Comparison of ENCODE assay signal across 8 cellular contexts in the genomic region with DNA sequence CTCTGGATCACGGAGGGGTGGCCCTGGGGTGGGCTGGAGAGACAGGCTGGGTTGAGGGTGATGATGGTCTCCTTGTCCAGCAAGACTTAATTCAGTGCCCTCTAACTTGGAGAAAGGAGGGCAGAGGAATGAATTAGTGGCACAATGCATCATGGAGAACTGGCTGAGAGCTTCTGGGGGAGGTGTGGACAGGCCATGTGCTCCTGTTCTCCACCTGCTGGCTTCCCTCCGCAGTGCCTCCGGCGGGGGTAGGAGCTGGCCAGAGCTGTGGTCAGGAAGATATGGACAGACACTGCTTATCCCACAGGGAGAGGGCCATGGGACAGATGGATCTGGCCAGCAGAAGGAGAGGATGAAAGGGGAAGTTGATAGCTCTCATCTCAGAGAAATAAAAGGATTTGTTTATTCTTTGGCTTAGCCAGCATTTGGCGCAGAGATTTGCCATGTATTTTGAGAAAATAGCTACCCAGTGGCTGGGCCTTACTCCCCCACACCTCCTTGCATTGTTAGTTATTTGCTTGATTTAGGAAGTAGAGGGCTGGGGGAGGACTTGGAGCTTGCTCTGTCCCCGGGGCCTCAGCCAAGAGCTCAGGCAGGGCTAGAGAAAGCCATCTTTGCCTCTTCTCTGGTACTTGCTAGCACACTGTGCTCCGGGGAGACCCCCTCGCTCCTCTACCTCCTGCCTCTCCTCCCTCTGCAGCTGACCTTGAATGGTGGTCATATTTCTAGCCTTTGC.
DNase-seq lines count a peak whose midpoint lies in the region; ATAC-seq, FAIRE-seq and TF ChIP-seq lines count a peak whose summit lies in the region.

No MANE protein-coding gene starts in this region.

- peak overlapping the region; percentile 96 for H2BK12ac ChIP-seq in H1 (ENCODE audit: low read depth, low read length)

- H3K27ac Mint-ChIP-seq in natural killer cell, result peak overlapping the region in 1 of 2 donors; percentile 12
- H3K27ac Mint-ChIP-seq in CD4-positive, alpha-beta memory T cell, result peak overlapping the region in 2 of 7 donors; percentile 21 to 47

- H3K18ac ChIP-seq in H1 (ENCODE audit: extremely low read depth, low read length), result peak overlapping the region; percentile 36; the same call in 1 of the 2 replicates

- H3K9me3 Mint-ChIP-seq in natural killer cell, result no peaks in the 10 kb centered on the region
- no peaks in the 10 kb centered on the region for H3K9me3 Mint-ChIP-seq in CD4-positive, alpha-beta memory T cell

- TF ChIP-seq CTCF in H1 (IDR thresholded peaks at IDR 0.05; ENCODE audit: control extremely low read depth in 1 of 3, insufficient read depth in 1 of 3, low read depth in 1 of 3, low read length in 3 of 3) (peak; percentile 50 to 69 (median 64)), natural killer cell (IDR thresholded peaks at IDR 0.05) (no peak)

- POLR2A ChIA-PET in H1 (lab: Charles Lee; ENCODE audit: partially characterized antibody), result interaction anchor here (0.7 to 1.9 kb wide), 7 partner anchors 10 to 45 kb away, joined by 3 to 6 read pairs (median 3); no protein-coding TSS in a partner anchor
- POLR2A ChIA-PET in CD4-positive, alpha-beta memory T cell (lab: Charles Lee; ENCODE audit: partially characterized antibody), result no interaction called here

- H3K4me2 ChIP-seq in H1 (ENCODE audit: insufficient read depth in 1 of 2, low read depth in 2 of 2, low read length in 2 of 2), result peak overlapping the region; percentile 14 to 21; a peak in 1 of 4 replicates

- TF ChIP-seq POLR2A in H1 (IDR thresholded peaks at IDR 0.05; ENCODE audit: control extremely low read depth in 1 of 2, low read depth in 2 of 2, low read length in 2 of 2), result no peak

- peak overlapping the region; percentile 2 for H3K4ac ChIP-seq in H1 (replicated peaks; ENCODE audit: insufficient read length, low read depth, low read length)

- H4K91ac ChIP-seq in H1 (replicated peaks; ENCODE audit: insufficient read length, low read length), result peak overlapping the region; percentile 94

- 73% methylated on average over 8 of the region's 8 CpGs; no CpG with 5 or more reads in 1 of the 2 experiments for WGBS in H1 (ENCODE audit: extremely low coverage in 1 of 2, insufficient coverage in 1 of 2, insufficient read length in 1 of 2, insufficient replicate concordance in 2 of 2, low coverage in 1 of 2, low lambda C conversion rate in 2 of 2, missing lambda C conversion rate in 1 of 2), 2 experiments

- no peak overlapping the region for H2BK20ac ChIP-seq in H1 (ENCODE audit: low read length)

- no peak overlapping the region for H3K23ac ChIP-seq in H1 (ENCODE audit: insufficient read length)

- H3K27me3 ChIP-seq in H1 (replicated peaks in 1 of 4; ENCODE audit: control insufficient read depth in 3 of 4, extremely low read depth in 1 of 4, insufficient read depth in 3 of 4, low read length in 3 of 4), result no peaks in the 10 kb centered on the region
- no peaks in the 10 kb centered on the region for H3K27me3 ChIP-seq in CD4-positive, alpha-beta memory T cell (ENCODE audit: insufficient read depth, low read length)

- H3K4me1 ChIP-seq in H1 (replicated peaks in 1 of 4; ENCODE audit: control insufficient read depth in 3 of 4, insufficient read depth in 4 of 4, low read length in 3 of 4), result peaks cover 8 to 23% (median 16%) of the 10 kb centered on the region in 4 experiments
- no peaks in the 10 kb centered on the region for H3K4me1 ChIP-seq in CD4-positive, alpha-beta memory T cell (ENCODE audit: insufficient read depth, low read length)

- no peaks in the 10 kb centered on the region for H3K9me3 ChIP-seq in H1 (ENCODE audit: insufficient read depth in 2 of 2, low read depth in 1 of 2, low read length in 1 of 2)
- no peaks in the 10 kb centered on the region for H3K9me3 ChIP-seq in CD4-positive, alpha-beta memory T cell (ENCODE audit: control insufficient read depth in 1 of 2, low read length in 2 of 2)

- peaks cover 0 to 14% of the 10 kb centered on the region in 2 donors for H3K27me3 Mint-ChIP-seq in natural killer cell (ENCODE audit: low read depth in 2 of 2)
- no peaks in the 10 kb centered on the region for H3K27me3 Mint-ChIP-seq in CD4-positive, alpha-beta memory T cell

- no peak for ATAC-seq in natural killer cell

- CTCF ChIA-PET in H1 (lab: Charles Lee; ENCODE audit: partially characterized antibody), result interaction anchor here (0.7 to 10.1 kb wide), 29 partner anchors 8 to 332 kb away, joined by 3 to 115 read pairs (median 5); no protein-coding TSS in a partner anchor
- CTCF ChIA-PET in CD4-positive, alpha-beta memory T cell (lab: Charles Lee; ENCODE audit: partially characterized antibody), result interaction anchor here (0.9 to 2.6 kb wide), 3 partner anchors 9 to 19 kb away, joined by 3 to 11 read pairs (median 3); no protein-coding TSS in a partner anchor

- DNase-seq in EH (ENCODE audit: low read depth) (peak; percentile 46), NCI-H345 (lab: John Stamatoyannopoulos, UW) (peak; percentile 41), H1 (ENCODE audit: low read depth in 1 of 2, low spot score in 2 of 2) (no peak), natural killer cell (no peak), RCC 7860 (ENCODE audit: low spot score) (no peak), NCI-H446 treated with DMSO at 0.1 percent for 48 hours (lab: John Stamatoyannopoulos, UW) (no peak)
- no peak for DNase-seq in stimulated activated CD4-positive, alpha-beta T cell treated with anti-CD3 and anti-CD28 coated beads, Interleukin-12 subunit alpha, Interleukin-12 subunit beta, amount 100 ng/mL, for 4 hours
- DNase-seq in CD4-positive, alpha-beta memory T cell, result no peak

- H2AFZ ChIP-seq in H1 (ENCODE audit: low read length), result 0 out of 2 replicates have a peak overlapping the region, but pooled peaks have one; percentile 5

- TF ChIP-seq RAD21 in H1 (IDR thresholded peaks at IDR 0.05 in 1 of 2, conservative IDR thresholded peaks at IDR 0.05 in 1 of 2; ENCODE audit: low read depth in 2 of 2, low read length in 2 of 2), result peak; percentile 8 to 40; a peak in 2 of 4 replicates

- no peak overlapping the region for H4K5ac ChIP-seq in H1 (ENCODE audit: insufficient read length, low read depth, low read length)

- H4K20me1 ChIP-seq in H1 (replicated peaks in 1 of 2; ENCODE audit: control insufficient read depth in 1 of 2, insufficient read depth in 2 of 2, low read length in 2 of 2), result no peaks in the 10 kb centered on the region

- H2BK120ac ChIP-seq in H1 (replicated peaks; ENCODE audit: low read depth, low read length), result peak overlapping the region; percentile 35

- TF ChIP-seq EP300 in H1 (IDR thresholded peaks at IDR 0.05; ENCODE audit: borderline replicate concordance in 1 of 2, low read depth in 2 of 2, low read length in 2 of 2), result no peak

- H3K27ac ChIP-seq in H1 (ENCODE audit: low read depth, low read length), result 0 out of 2 replicates have a peak overlapping the region, but pooled peaks have one; percentile 17
- H3K27ac ChIP-seq in CD4-positive, alpha-beta memory T cell (ENCODE audit: low read depth, low read length), result no peak overlapping the region

- FAIRE-seq in H1 (lab: Jason Lieb, UNC), result no peak
- FAIRE-seq in RCC 7860 (lab: Jason Lieb, UNC), result no peak

- intact Hi-C loops in natural killer cell (cut with micrococcal nuclease), result no loop called here
- intact Hi-C loops in CD4-positive, alpha-beta memory T cell (cut with micrococcal nuclease), result no loop called here

- H3K36me3 ChIP-seq in H1 (ENCODE audit: control insufficient read depth in 2 of 4, insufficient read depth in 4 of 4, low read length in 3 of 4), result no peaks in the 10 kb centered on the region
- H3K36me3 ChIP-seq in CD4-positive, alpha-beta memory T cell (ENCODE audit: insufficient read depth, low read length), result no peaks in the 10 kb centered on the region

- H3K4me3 Mint-ChIP-seq in natural killer cell, result peak overlapping the region; percentile 82
- H3K4me3 Mint-ChIP-seq in CD4-positive, alpha-beta memory T cell, result no peak overlapping the region

- H3K4me1 Mint-ChIP-seq in natural killer cell, result peaks cover 13 to 14% of the 10 kb centered on the region in 2 donors
- peaks cover 0 to 7% (median 4%) of the 10 kb centered on the region in 4 donors for H3K4me1 Mint-ChIP-seq in CD4-positive, alpha-beta memory T cell

- H2BK5ac ChIP-seq in H1 (ENCODE audit: low read depth, low read length), result peak overlapping the region; percentile 63; the same call in 1 of the 2 replicates

- H3K79me1 ChIP-seq in H1 (ENCODE audit: low read depth, low read length), result peaks cover 3% of the 10 kb centered on the region; the same call in 1 of the 2 replicates

- H2AK5ac ChIP-seq in H1 (ENCODE audit: low read depth, low read length), result 0 out of 2 replicates have a peak overlapping the region, but pooled peaks have one; percentile 17

- peaks cover 3 to 4% of the 10 kb centered on the region in 2 experiments; a peak in 2 of 4 replicates for H3K79me2 ChIP-seq in H1 (ENCODE audit: control insufficient read depth in 1 of 2, insufficient read depth in 2 of 2, low read length in 2 of 2)

- peak overlapping the region; percentile 84 for H2BK15ac ChIP-seq in H1 (ENCODE audit: low read length)

- H3K14ac ChIP-seq in H1 (ENCODE audit: insufficient read length), result no peak overlapping the region

- no peak overlapping the region for H4K8ac ChIP-seq in H1 (ENCODE audit: extremely low read depth, insufficient read depth, low read length)

- no peak overlapping the region for H3K56ac ChIP-seq in H1 (replicated peaks; ENCODE audit: insufficient read length, low read depth, low read length)

- peak overlapping the region in 1 of 4 experiments; percentile 25; a peak in 3 of 8 replicates for H3K4me3 ChIP-seq in H1 (ENCODE audit: extremely low read depth in 1 of 4, insufficient read depth in 2 of 4, low read depth in 3 of 4, low read length in 4 of 4)
- no peak overlapping the region for H3K4me3 ChIP-seq in CD4-positive, alpha-beta memory T cell (ENCODE audit: low read length in 2 of 2)

- no peaks in the 10 kb centered on the region; the same call in 1 of the 2 replicates for H3K23me2 ChIP-seq in H1 (ENCODE audit: low read depth, low read length)

- no peaks in the 10 kb centered on the region for H3K36me3 Mint-ChIP-seq in natural killer cell
- H3K36me3 Mint-ChIP-seq in CD4-positive, alpha-beta memory T cell, result no peaks in the 10 kb centered on the region

- H3K9ac ChIP-seq in H1 (replicated peaks in 1 of 4; ENCODE audit: extremely low read depth in 1 of 4, low read depth in 3 of 4, low read length in 3 of 4), result no peak overlapping the region

TF ChIP-seq in H1, 55 proteins besides CTCF, POLR2A, EP300 and RAD21 (continues in another document):
- TF ChIP-seq, protein P1, sequence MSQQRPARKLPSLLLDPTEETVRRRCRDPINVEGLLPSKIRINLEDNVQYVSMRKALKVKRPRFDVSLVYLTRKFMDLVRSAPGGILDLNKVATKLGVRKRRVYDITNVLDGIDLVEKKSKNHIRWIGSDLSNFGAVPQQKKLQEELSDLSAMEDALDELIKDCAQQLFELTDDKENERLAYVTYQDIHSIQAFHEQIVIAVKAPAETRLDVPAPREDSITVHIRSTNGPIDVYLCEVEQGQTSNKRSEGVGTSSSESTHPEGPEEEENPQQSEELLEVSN (IDR thresholded peaks at IDR 0.05), result peak; percentile 87
- TF ChIP-seq BRCA1 (IDR thresholded peaks at IDR 0.05; ENCODE audit: low read depth, low read length) (no peak), TAF7 (optimal IDR thresholded peaks at IDR 0.05; ENCODE audit: borderline replicate concordance, low read depth, low read length) (no peak)
- TF ChIP-seq, protein P2, sequence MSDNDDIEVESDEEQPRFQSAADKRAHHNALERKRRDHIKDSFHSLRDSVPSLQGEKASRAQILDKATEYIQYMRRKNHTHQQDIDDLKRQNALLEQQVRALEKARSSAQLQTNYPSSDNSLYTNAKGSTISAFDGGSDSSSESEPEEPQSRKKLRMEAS (IDR thresholded peaks at IDR 0.05), result peak; percentile 98

Comparison
In these comparisons a context has a peak if more than half of its experiments do, and no peak if none do; other contexts are left out.
1. DNase-seq: peak in EH (single experiment) and NCI-H345 (single experiment); none in H1 (0 of 2), natural killer cell (single experiment), stimulated activated CD4-positive, alpha-beta T cell treated with anti-CD3 and anti-CD28 coated beads, Interleukin-12 subunit alpha, Interleukin-12 subunit beta, amount 100 ng/mL, for 4 hours (single experiment), RCC 7860 (single experiment), CD4-positive, alpha-beta memory T cell (0 of 5) and NCI-H446 treated with DMSO at 0.1 percent for 48 hours (single experiment).